17 cellular contexts compared by ENCODE assay signal in the genomic region with DNA sequence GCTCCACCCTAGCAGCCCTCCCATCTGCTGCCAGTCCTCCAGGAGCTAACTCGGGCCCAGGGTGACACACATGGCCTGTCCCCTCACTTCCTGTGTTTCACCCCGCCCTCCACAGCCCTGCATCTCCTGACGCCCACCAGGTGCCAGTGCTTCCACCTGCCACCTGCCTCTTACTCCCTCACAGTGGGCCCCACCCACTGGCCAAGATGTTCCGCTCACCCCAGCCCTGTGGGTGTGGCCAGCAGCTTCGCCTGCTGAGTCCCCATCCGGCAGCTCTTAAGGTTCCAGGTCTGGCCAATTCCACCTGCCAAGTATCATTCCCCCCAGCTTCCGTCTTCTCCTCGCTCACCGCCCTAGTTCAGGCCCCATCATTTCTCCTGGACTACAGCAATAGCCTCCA.
DNase-seq lines count a peak whose midpoint lies in the region; ATAC-seq lines count a peak whose summit lies in the region.
"Had no signal": no experiment of that assay in that cellular context is flagged by ENCODE, and none has a peak within 500 bp of the region (broad histone marks: within the 10 kb centered on the region; RNA-seq: fewer than 3 reads in every experiment).

No MANE protein-coding gene starts in this region.

- H3K9ac ChIP-seq in mesendoderm (ENCODE audit: low read length): no peak overlapping the region

- H4K5ac ChIP-seq in mesendoderm (ENCODE audit: low read length): no peak overlapping the region

- H2AK5ac ChIP-seq in mesendoderm (ENCODE audit: low read length): no peak overlapping the region

- no peak overlapping the region for H3K23ac ChIP-seq in mesendoderm (ENCODE audit: low read length)

- H4K8ac ChIP-seq in mesendoderm (ENCODE audit: low read depth, low read length): no peak overlapping the region

- H3K36me3 ChIP-seq in mesendoderm (ENCODE audit: control insufficient read depth, insufficient read depth, low read length): no peaks in the 10 kb centered on the region
- H3K36me3 ChIP-seq: BE2C had no signal

- H3K18ac ChIP-seq in mesendoderm (ENCODE audit: low read length): no peak overlapping the region

- H3K4me3 ChIP-seq in mesendoderm (ENCODE audit: low read length): no peak overlapping the region
- H3K4me3 ChIP-seq: PC-9 had no signal

- no peak overlapping the region for H2BK120ac ChIP-seq in mesendoderm (ENCODE audit: low read depth, low read length)

- no peak overlapping the region for H2BK5ac ChIP-seq in mesendoderm (ENCODE audit: low read length)

- H2BK15ac ChIP-seq in mesendoderm (replicated peaks; ENCODE audit: low read depth): no peak overlapping the region

- H3K4me2 ChIP-seq in mesendoderm (ENCODE audit: low read length): no peak overlapping the region
- H3K4me2 ChIP-seq: PC-9 had no signal

- no peaks in the 10 kb centered on the region for H3K79me1 ChIP-seq in mesendoderm (ENCODE audit: low read length)

- no peaks in the 10 kb centered on the region for H3K4me1 ChIP-seq in mesendoderm (ENCODE audit: control insufficient read depth, low read depth, low read length)
- H3K4me1 ChIP-seq: BE2C had no signal

- WGBS in mesendoderm (ENCODE audit: extremely low coverage, insufficient coverage, low lambda C conversion rate): no CpG with 5 or more reads among the region's 9 CpGs

- no peak for ATAC-seq in GM21515 (IDR thresholded peaks at IDR 0.05; ENCODE audit: unreplicated experiment)

- no peak overlapping the region for H3K27ac ChIP-seq in mesendoderm (ENCODE audit: low read depth, low read length)
- H3K27ac ChIP-seq: PC-9 had no signal

- no peaks in the 10 kb centered on the region for H3K27me3 ChIP-seq in mesendoderm (ENCODE audit: insufficient read depth, low read length, poor library complexity)
- H3K27me3 ChIP-seq: BE2C had no signal

- H3K79me2 ChIP-seq in mesendoderm (ENCODE audit: control insufficient read depth, insufficient read depth, low read length): no peaks in the 10 kb centered on the region

- H3K4ac ChIP-seq in mesendoderm (ENCODE audit: low read depth, low read length): no peak overlapping the region

- H3K56ac ChIP-seq in mesendoderm (ENCODE audit: low read length): no peak overlapping the region

- peak; percentile 17 for DNase-seq in NCI-H1105 (lab: John Stamatoyannopoulos, UW)
- no peak for DNase-seq in NCI-H1105 treated with DMSO at 0.1 percent for 48 hours (lab: John Stamatoyannopoulos, UW)
- DNase-seq in NCI-H1436 (lab: John Stamatoyannopoulos, UW): peak; percentile 82
- peak; percentile 89 for DNase-seq in NCI-H748 treated with DMSO at 0.1 percent for 48 hours (lab: John Stamatoyannopoulos, UW)
- peak; percentile 3 for DNase-seq in mesendoderm
- no peak for DNase-seq in HCEC 1CT
- DNase-seq in NOMO-1 treated with dmso at 0.1 percent for 144 hours (lab: John Stamatoyannopoulos, UW; ENCODE audit: unreplicated experiment): no peak
- DNase-seq: 8988T; BE2C; CD4-positive, alpha-beta T cell; DND-41; NCI-H1417; NCI-H2107; NCI-H345; NCI-H774; PC-9 had no signal

Comparison
In these comparisons a context has a peak if more than half of its experiments do, and no peak if none do; other contexts are left out.
1. DNase-seq: peak in NCI-H1105 (single experiment), NCI-H1436 (single experiment), NCI-H748 treated with DMSO at 0.1 percent for 48 hours (single experiment) and mesendoderm (single experiment); none in NCI-H1105 treated with DMSO at 0.1 percent for 48 hours (single experiment), HCEC 1CT (single experiment) and NOMO-1 treated with dmso at 0.1 percent for 144 hours (single experiment).